Comparison of ENCODE assay signal across 8 cellular contexts in the genomic region with DNA sequence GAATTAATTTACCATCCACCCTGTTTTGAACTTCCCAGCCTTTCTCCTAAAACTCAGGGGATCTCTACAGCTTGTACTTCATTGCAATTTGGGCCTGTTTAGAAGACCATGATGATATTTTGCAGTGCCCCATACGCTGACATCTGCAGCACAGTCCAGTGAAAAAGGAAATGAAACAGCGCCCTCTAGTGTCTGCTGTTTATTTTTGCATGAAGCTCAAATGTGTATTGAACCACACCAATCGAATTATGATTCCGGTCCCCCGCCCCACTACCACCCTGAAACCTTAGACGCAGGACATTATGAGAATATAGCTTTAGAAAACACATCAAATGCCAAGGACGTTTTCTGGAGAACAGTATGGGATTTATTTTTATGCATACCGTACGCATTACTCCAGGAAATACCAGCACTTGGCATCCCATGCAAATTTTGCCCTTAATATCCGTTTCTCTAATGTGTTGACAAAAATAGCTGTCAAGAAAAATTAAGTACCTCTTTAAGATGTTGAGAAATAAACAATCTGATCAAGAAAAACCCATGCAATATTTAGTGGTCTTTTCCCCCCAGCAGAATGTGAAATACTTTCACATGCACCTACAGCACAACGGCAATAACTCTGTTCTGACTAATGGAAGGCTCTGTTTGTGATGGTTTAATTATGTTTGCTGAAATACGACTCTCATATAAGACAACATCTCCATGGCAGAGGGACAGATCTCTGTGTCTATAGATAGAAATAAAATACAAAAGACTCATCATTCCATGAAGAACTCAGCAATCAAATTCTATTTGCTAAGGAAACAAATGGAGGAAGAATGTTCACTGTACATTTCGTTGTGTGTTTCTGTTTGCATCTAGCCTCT.
A peak's percentile ranks its signal among the peaks of the same experiment; 100 is the strongest.
DNase-seq lines count a peak whose midpoint lies in the region; ATAC-seq, FAIRE-seq and TF ChIP-seq lines count a peak whose summit lies in the region.

No MANE protein-coding gene starts in this region.

- ATAC-seq in K562, result peak; percentile 95
- no peak for ATAC-seq in GM21390 (IDR thresholded peaks at IDR 0.05; ENCODE audit: unreplicated experiment)

- no peak overlapping the region for H3K27ac Mint-ChIP-seq in CD8-positive, alpha-beta memory T cell

- H3K9ac ChIP-seq in K562 (ENCODE audit: insufficient read depth in 1 of 2, low read depth in 2 of 2, low read length in 2 of 2), result no peak overlapping the region

- H3K9me3 Mint-ChIP-seq in CD8-positive, alpha-beta memory T cell, result no peaks in the 10 kb centered on the region

- CTCF ChIA-PET in CD8-positive, alpha-beta memory T cell (lab: Charles Lee), result interaction anchor here (0.8 to 2.0 kb wide), 10 partner anchors 8 to 684 kb away, joined by 3 to 15 read pairs (median 4); no protein-coding TSS in a partner anchor
- CTCF ChIA-PET in K562 (lab: Yijun Ruan, JAX; ENCODE audit: low intra/inter-chr PET ratio), result interaction anchor here (0.6 to 1.0 kb wide), 3 partner anchors 163 to 1242 kb away, joined by 3 to 4 read pairs (median 3); partner anchors contain the start of gene GRIK4

- TF ChIP-seq POLR2A in K562 (conservative IDR thresholded peaks at IDR 0.05), result no peak

- in situ Hi-C loops in K562 (cut with MboI), result no loop called here

- H3K4me3 ChIP-seq in CD8-positive, alpha-beta memory T cell (ENCODE audit: low read length), result no peak overlapping the region
- no peak overlapping the region for H3K4me3 ChIP-seq in K562

- H3K36me3 Mint-ChIP-seq in CD8-positive, alpha-beta memory T cell, result no peaks in the 10 kb centered on the region

- peaks cover 0 to 5% (median 3%) of the 10 kb centered on the region in 3 donors for H3K4me1 Mint-ChIP-seq in CD8-positive, alpha-beta memory T cell

- no peak for TF ChIP-seq EP300 in K562 (IDR thresholded peaks at IDR 0.05; ENCODE audit: low read length)

- TF ChIP-seq RAD21 in K562 (CRISPR knock-in tag; conservative IDR thresholded peaks at IDR 0.05 in 1 of 2, IDR thresholded peaks at IDR 0.05 in 1 of 2), result peak; percentile 49 to 72

- no peak overlapping the region for H3K4me2 ChIP-seq in K562 (ENCODE audit: insufficient read depth, low read length)

- DNase-seq in CD8-positive, alpha-beta memory T cell, result peak; percentile 17 to 63 (median 33)
- DNase-seq in GM20000 (ENCODE audit: low spot score) (peak; percentile 70), NCI-H1092 (lab: John Stamatoyannopoulos, UW) (peak; percentile 70), T-helper 1 cell (peak in 4 of 5 donors; percentile 21 to 58 (median 44)), K562 (ENCODE audit: extremely low read depth in 1 of 4, low spot score in 3 of 4) (peak; percentile 46 to 76 (median 58)), iPS-NIHi11 (ENCODE audit: low spot score) (peak; percentile 68)
- peak; percentile 10 to 14 for DNase-seq in stimulated activated CD4-positive, alpha-beta T cell treated with anti-CD3 and anti-CD28 coated beads, Interleukin-1b, Interleukin-23, amount 100 ng/mL, for 1 hour (ENCODE audit: low read depth in 2 of 2)

- 1% methylated on average over 13 of the region's 13 CpGs for whole genome bisulfite sequencing in K562 (ENCODE audit: insufficient coverage, low coverage, missing lambda C conversion rate)

- POLR2A ChIA-PET in CD8-positive, alpha-beta memory T cell (lab: Charles Lee), result no interaction called here
- POLR2A ChIA-PET in K562 (lab: Yijun Ruan, JAX), result no interaction called here

- no TSS peak for BruUV-seq in K562 (replicated peaks; lab: Mats Ljungman, UMichigan)

- H3K9me1 ChIP-seq in K562 (ENCODE audit: control insufficient read depth, insufficient read depth, low read length), result no peaks in the 10 kb centered on the region

- H3K9me3 ChIP-seq in CD8-positive, alpha-beta memory T cell (ENCODE audit: low read length), result no peaks in the 10 kb centered on the region
- H3K9me3 ChIP-seq in K562 (replicated peaks; ENCODE audit: control insufficient read depth, insufficient read depth, low read depth, low read length), result no peaks in the 10 kb centered on the region

- no peak overlapping the region for H3K4me3 Mint-ChIP-seq in CD8-positive, alpha-beta memory T cell

- no peaks in the 10 kb centered on the region for H4K20me1 ChIP-seq in K562 (replicated peaks; ENCODE audit: control insufficient read depth, insufficient read depth, low read length)

- peaks cover 20 to 51% of the 10 kb centered on the region in 2 donors for H3K27me3 Mint-ChIP-seq in CD8-positive, alpha-beta memory T cell

- no peaks in the 10 kb centered on the region for H3K79me2 ChIP-seq in K562 (ENCODE audit: control insufficient read depth, insufficient read depth, low read length)

- intact Hi-C loops in K562 (cut with micrococcal nuclease), result loop anchor here (1.0 to 5.0 kb wide), 2 partner anchors 263 to 684 kb away; partner anchors contain the start of gene GRIK4

- peak; percentile 87 for FAIRE-seq in K562 (lab: Jason Lieb, UNC)

- H3K36me3 ChIP-seq in CD8-positive, alpha-beta memory T cell (ENCODE audit: insufficient read depth, low read length), result no peaks in the 10 kb centered on the region
- H3K36me3 ChIP-seq in K562 (ENCODE audit: control insufficient read depth, insufficient read depth, low read length), result no peaks in the 10 kb centered on the region

- TF ChIP-seq CTCF in GM20000 (IDR thresholded peaks at IDR 0.05; ENCODE audit: extremely low read depth, missing control alignments) (peak; percentile 45), K562 (IDR thresholded peaks at IDR 0.05 in 2 of 3, conservative IDR thresholded peaks at IDR 0.05 in 1 of 3; ENCODE audit: insufficient read depth in 2 of 3, low read depth in 1 of 3, low read length in 3 of 3) (peak; percentile 62 to 78 (median 71))

- H3K27me3 ChIP-seq in CD8-positive, alpha-beta memory T cell (ENCODE audit: insufficient read depth, low read length, poor library complexity, severe bottlenecking), result peaks cover 8% of the 10 kb centered on the region
- H3K27me3 ChIP-seq in K562 (ENCODE audit: control insufficient read depth in 2 of 2, insufficient read depth in 2 of 2, low read length in 2 of 2), result peaks cover 0 to 2% of the 10 kb centered on the region in 2 experiments; a peak in 2 of 5 replicates

- no peak overlapping the region for H2AFZ ChIP-seq in K562 (ENCODE audit: low read depth, low read length)

- no peak overlapping the region for H3K27ac ChIP-seq in CD8-positive, alpha-beta memory T cell (ENCODE audit: low read depth, low read length)
- no peak overlapping the region for H3K27ac ChIP-seq in K562 (ENCODE audit: extremely low read depth, low read depth, low read length)

- H3K4me1 ChIP-seq in CD8-positive, alpha-beta memory T cell (ENCODE audit: insufficient read depth, low read length), result no peaks in the 10 kb centered on the region
- H3K4me1 ChIP-seq in K562 (replicated peaks in 1 of 2; ENCODE audit: control insufficient read depth in 2 of 2, insufficient read depth in 2 of 2, low read length in 2 of 2), result no peaks in the 10 kb centered on the region

TF ChIP-seq in K562, 482 proteins besides CTCF, POLR2A, EP300 and RAD21:
- 0 out of 2 replicates have a peak, but pooled peaks have one; percentile 41 for TF ChIP-seq SMC3 (conservative IDR thresholded peaks at IDR 0.05; ENCODE audit: insufficient read depth, low read depth, low read length)
- TF ChIP-seq ADNP (tag; IDR thresholded peaks at IDR 0.05), result no peak

Comparison
In these comparisons a context has a peak if more than half of its experiments do, and no peak if none do; other contexts are left out.
1. DNase-seq: peak in every context shown above with its lines; median percentile 70 in GM20000; 70 in NCI-H1092; 68 in iPS-NIHi11; 58 in K562; 44 in T-helper 1 cell; 33 in CD8-positive, alpha-beta memory T cell; 12 in stimulated activated CD4-positive, alpha-beta T cell treated with anti-CD3 and anti-CD28 coated beads, Interleukin-1b, Interleukin-23, amount 100 ng/mL, for 1 hour.